8 cellular contexts compared by ENCODE assay signal in genomic region chrX:150547511-150548115, GRCh38. TPM values are rescaled to one million over a fixed set of nuclear protein-coding genes. Genes with fewer than 3 reads are reported as not detected.
DNase-seq lines count a peak whose midpoint lies in the region; ATAC-seq and TF ChIP-seq lines count a peak whose summit lies in the region.

No MANE protein-coding gene starts in this region.

- no peaks in the 10 kb centered on the region for H4K20me1 ChIP-seq in DND-41 (ENCODE audit: insufficient read depth, low read length)

- peak overlapping the region; percentile 40 for H3K9ac ChIP-seq in DND-41 (ENCODE audit: low read depth, low read length)

- no peak for TF ChIP-seq EP300 in ovary (IDR thresholded peaks at IDR 0.05)

- 2 to 32% (median 6%) methylated on average over 14 to 47 of the region's 47 CpGs for WGBS in adipose tissue, 3 donors
- 29 to 36% (median 34%) methylated on average over 45 to 47 of the region's 47 CpGs for WGBS in ovary, 3 donors

- H3K4me3 ChIP-seq in DND-41 (ENCODE audit: low read depth in 1 of 2, low read length in 2 of 2) = peak overlapping the region in 1 of 2 experiments; percentile 31; a peak in 1 of 4 replicates
- H3K4me3 ChIP-seq in ovary = peak overlapping the region; percentile 35

- H3K27me3 ChIP-seq in DND-41 (ENCODE audit: insufficient read depth, low read length, poor library complexity) (no peaks in the 10 kb centered on the region), ovary (no peaks in the 10 kb centered on the region)

- TF ChIP-seq CTCF in DND-41 (IDR thresholded peaks at IDR 0.05; ENCODE audit: borderline replicate concordance, extremely low read depth, low read length, poor library complexity, severe bottlenecking) = no peak
- no peak for TF ChIP-seq CTCF in ovary (IDR thresholded peaks at IDR 0.05)

- H2AFZ ChIP-seq in DND-41 (ENCODE audit: low read depth, low read length) = 0 out of 2 replicates have a peak overlapping the region, but pooled peaks have one; percentile 52

- intact Hi-C loops in cardiac septum (cut with DNase I) = loop anchor here (2.0 to 10.0 kb wide), 3 partner anchors 21 to 183 kb away; partner anchors contain the start of genes MAMLD1 and MTM1
- intact Hi-C loops in ovary (cut with DNase I) = no loop called here

- DNase-seq in DND-41 (no peak), LHCN-M2 (ENCODE audit: low read depth) (peak; percentile 49), cardiac septum (ENCODE audit: low spot score) (peak; percentile 87), ovary (peak; percentile 79 to 86 (median 82)), UCSD-AML1 (lab: John Stamatoyannopoulos, UW; ENCODE audit: unreplicated experiment) (no peak), T1000 (lab: John Stamatoyannopoulos, UW) (no peak)

- H3K4me1 ChIP-seq in DND-41 (ENCODE audit: insufficient read depth, low read length) = peaks cover 37% of the 10 kb centered on the region
- H3K4me1 ChIP-seq in ovary (ENCODE audit: insufficient read depth) = peaks cover 6% of the 10 kb centered on the region

- H3K27ac ChIP-seq in DND-41 (ENCODE audit: low read length) (peak overlapping the region; percentile 92), adipose tissue (ENCODE audit: low read depth, low read length) (peak overlapping the region; percentile 55), ovary (peak overlapping the region; percentile 66 to 77)

- H3K9me3 ChIP-seq in DND-41 (ENCODE audit: insufficient read depth, low read length, severe bottlenecking) (no peaks in the 10 kb centered on the region), ovary (no peaks in the 10 kb centered on the region)

- H3K79me2 ChIP-seq in DND-41 (ENCODE audit: insufficient read depth, low read length) = no peaks in the 10 kb centered on the region

- H3K36me3 ChIP-seq in DND-41 (ENCODE audit: insufficient read depth, low read length) = no peaks in the 10 kb centered on the region
- no peaks in the 10 kb centered on the region for H3K36me3 ChIP-seq in ovary

- no peak for ATAC-seq in DND-41 (ENCODE audit: insufficient read depth, low read depth)
- ATAC-seq in GM21381 (IDR thresholded peaks at IDR 0.05; ENCODE audit: unreplicated experiment) = peak; percentile 67

- H3K4me2 ChIP-seq in DND-41 (ENCODE audit: insufficient read depth, low read length) = peak overlapping the region; percentile 57

- peak; percentile 24 for TF ChIP-seq POLR2A in ovary (IDR thresholded peaks at IDR 0.05)

RNA-seq across cellular contexts. Expression of gene MTM1, which starts 20.8 kb away (rescaled TPM):
- total RNA-seq in LHCN-M2 (2014; rRNA removed) = 7.6 and 10.2 TPM in 2 replicates
- 2.2 TPM for polyA plus RNA-seq in LHCN-M2 (2012)
- polyA plus RNA-seq in adipose tissue = 1 to 10 TPM; 2.8 to 4.9 (median 4.8) TPM
- 9.5 TPM for total RNA-seq in cardiac septum
- total RNA-seq in ovary = 10 to 100 TPM; 13.4 to 28.3 (median 25.3) TPM
- 10 to 100 TPM in 1 of 2 donors, 1 to 10 TPM in 1; 8.8 to 13.5 TPM for polyA plus RNA-seq in ovary

Comparison
In these comparisons a context has a peak if more than half of its experiments do, and no peak if none do; other contexts are left out.
1. DNase-seq: peak in LHCN-M2 (single experiment), cardiac septum (single experiment) and ovary (5 of 5); none in DND-41 (single experiment), UCSD-AML1 (single experiment) and T1000 (single experiment).
2. Peak in every context shown above with its lines, with median percentiles within 50 percentile points of each other: H3K27ac ChIP-seq.